ENCODE assay signal across 8 cellular contexts in genomic region chr11:112175596-112175947, GRCh38. TPM values are rescaled to one million over a fixed set of nuclear protein-coding genes. Genes with fewer than 3 reads are reported as not detected.
DNase-seq lines count a peak whose midpoint lies in the region; ATAC-seq and TF ChIP-seq lines count a peak whose summit lies in the region.

No MANE protein-coding gene starts in this region.

- H3K4me1 Mint-ChIP-seq in activated CD4-positive, alpha-beta T cell treated with anti-CD3 and anti-CD28 coated beads for 36 hours: peaks cover 11% of the 10 kb centered on the region

- no peaks in the 10 kb centered on the region for H3K36me3 Mint-ChIP-seq in activated CD4-positive, alpha-beta T cell treated with anti-CD3 and anti-CD28 coated beads for 36 hours (ENCODE audit: low read depth)

- CTCF ChIA-PET in activated CD4-positive, alpha-beta T cell treated with anti-CD3 and anti-CD28 coated beads for 36 hours (lab: Charles Lee): interaction anchor here (0.6 to 1.5 kb wide), 8 partner anchors 12 to 106 kb away, joined by 3 to 6 read pairs (median 4); partner anchors contain the start of gene IL18

- 18 to 24% methylated on average over 4 of the region's 4 CpGs for WGBS in upper lobe of left lung, 2 donors

- H3K4me1 ChIP-seq in duodenal mucosa (ENCODE audit: control insufficient read depth in 1 of 2, insufficient read depth in 2 of 2, low read length in 2 of 2): peaks cover 6 to 11% of the 10 kb centered on the region in 2 donors
- H3K4me1 ChIP-seq in mucosa of rectum (ENCODE audit: control insufficient read depth in 2 of 2, insufficient read depth in 2 of 2, low read length in 2 of 2): peaks cover 6% of the 10 kb centered on the region in 2 donors
- peaks cover 0 to 12% (median 12%) of the 10 kb centered on the region in 4 donors for H3K4me1 ChIP-seq in upper lobe of left lung

- TF ChIP-seq EP300 in upper lobe of left lung (IDR thresholded peaks at IDR 0.05): no peak

- H3K36me3 ChIP-seq in duodenal mucosa (ENCODE audit: control insufficient read depth in 1 of 2, insufficient read depth in 2 of 2, low read length in 2 of 2) (no peaks in the 10 kb centered on the region), mucosa of rectum (ENCODE audit: control insufficient read depth in 2 of 2, insufficient read depth in 2 of 2, low read length in 2 of 2) (no peaks in the 10 kb centered on the region), upper lobe of left lung (no peaks in the 10 kb centered on the region)

- TF ChIP-seq CTCF in upper lobe of left lung (IDR thresholded peaks at IDR 0.05): no peak

- no peak for DNase-seq in activated CD4-positive, alpha-beta T cell treated with anti-CD3 and anti-CD28 coated beads for 36 hours
- DNase-seq in activated CD4-positive, alpha-beta T cell treated with anti-CD3 and anti-CD28 coated beads, Interleukin-2, amount 50 U/mL, for 4 hours: no peak
- DNase-seq in upper lobe of left lung: no peak
- no peak for DNase-seq in DMS153 treated with DMSO at 0.1 percent for 48 hours (lab: John Stamatoyannopoulos, UW; ENCODE audit: unreplicated experiment)

- no peak for TF ChIP-seq POLR2A in upper lobe of left lung (IDR thresholded peaks at IDR 0.05)

- H3K9me3 Mint-ChIP-seq in activated CD4-positive, alpha-beta T cell treated with anti-CD3 and anti-CD28 coated beads for 36 hours (ENCODE audit: low read depth): no peaks in the 10 kb centered on the region

- no peak overlapping the region for H3K27ac ChIP-seq in duodenal mucosa (ENCODE audit: low read depth, low read length)
- no peak overlapping the region for H3K27ac ChIP-seq in mucosa of rectum (ENCODE audit: low read depth in 2 of 2, low read length in 2 of 2)
- peak overlapping the region in 3 of 4 donors; percentile 8 to 62 (median 37) for H3K27ac ChIP-seq in upper lobe of left lung

- H3K4me3 ChIP-seq in duodenal mucosa (ENCODE audit: low read depth in 1 of 2, low read length in 2 of 2): peak overlapping the region; percentile 57 to 64
- H3K4me3 ChIP-seq in mucosa of rectum (ENCODE audit: low read length in 2 of 2): peak overlapping the region; percentile 53 to 63
- peak overlapping the region in 3 of 4 donors; percentile 21 to 35 (median 28) for H3K4me3 ChIP-seq in upper lobe of left lung

- H3K4me3 Mint-ChIP-seq in activated CD4-positive, alpha-beta T cell treated with anti-CD3 and anti-CD28 coated beads for 36 hours: peak overlapping the region; percentile 54

- H3K9ac ChIP-seq in duodenal mucosa (ENCODE audit: low read depth in 1 of 2, low read length in 2 of 2): peak overlapping the region; percentile 27 to 38
- no peak overlapping the region for H3K9ac ChIP-seq in mucosa of rectum (ENCODE audit: low read depth in 1 of 2, low read length in 2 of 2)

- intact Hi-C loops in activated CD4-positive, alpha-beta T cell treated with anti-CD3 and anti-CD28 coated beads for 36 hours (cut with DNase I, micrococcal nuclease): loop anchor here (1.0 to 10.0 kb wide), 5 partner anchors 62 to 573 kb away; partner anchors contain the start of genes CFAP68 (in 2 of the 2), FDXACB1 (in 2 of the 2), ALG9 (in 1 of the 2) and SIK2 (in 1 of the 2)

- no peaks in the 10 kb centered on the region for H3K9me3 ChIP-seq in duodenal mucosa (ENCODE audit: control insufficient read depth in 1 of 2, low read length in 2 of 2)
- no peaks in the 10 kb centered on the region for H3K9me3 ChIP-seq in mucosa of rectum (ENCODE audit: control insufficient read depth in 2 of 2, low read length in 2 of 2)
- H3K9me3 ChIP-seq in upper lobe of left lung: no peaks in the 10 kb centered on the region

- no peaks in the 10 kb centered on the region for H3K27me3 ChIP-seq in duodenal mucosa (ENCODE audit: control insufficient read depth in 1 of 2, insufficient read depth in 2 of 2, low read length in 2 of 2)
- peaks cover 0 to 3% of the 10 kb centered on the region in 2 donors for H3K27me3 ChIP-seq in mucosa of rectum (ENCODE audit: control insufficient read depth in 2 of 2, insufficient read depth in 2 of 2, low read length in 2 of 2)
- H3K27me3 ChIP-seq in upper lobe of left lung: no peaks in the 10 kb centered on the region

- POLR2A ChIA-PET in activated CD4-positive, alpha-beta T cell treated with anti-CD3 and anti-CD28 coated beads for 36 hours (lab: Charles Lee): interaction anchor here (0.6 kb wide), 1 partner anchor 244 kb away, joined by 3 read pairs; no protein-coding TSS in a partner anchor

- ATAC-seq in activated CD4-positive, alpha-beta T cell treated with anti-CD3 and anti-CD28 coated beads for 36 hours: no peak
- ATAC-seq in upper lobe of left lung (ENCODE audit: low FRiP score in 2 of 2) (peak in 1 of 2 donors; percentile 30), GM21529 (IDR thresholded peaks at IDR 0.05; ENCODE audit: unreplicated experiment) (no peak), HG03196 (IDR thresholded peaks at IDR 0.05; ENCODE audit: unreplicated experiment) (no peak)

- no peak overlapping the region for H3K27ac Mint-ChIP-seq in activated CD4-positive, alpha-beta T cell treated with anti-CD3 and anti-CD28 coated beads for 36 hours

- H3K27me3 Mint-ChIP-seq in activated CD4-positive, alpha-beta T cell treated with anti-CD3 and anti-CD28 coated beads for 36 hours: peaks cover 22% of the 10 kb centered on the region

RNA-seq across cellular contexts. Expression of gene BCO2, which starts 0.3 kb away (rescaled TPM):
- under 1 TPM; 0.63 to 0.75 TPM for total RNA-seq in activated CD4-positive, alpha-beta T cell treated with anti-CD3 and anti-CD28 coated beads for 36 hours
- total RNA-seq in upper lobe of left lung: 10 to 100 TPM in 2 of 6 donors, 1 to 10 TPM in 4; 2.1 to 18.2 (median 8.4) TPM

RNA-seq across cellular contexts. Expression of gene TEX12, which starts 8.4 kb away (rescaled TPM):
- total RNA-seq in activated CD4-positive, alpha-beta T cell treated with anti-CD3 and anti-CD28 coated beads for 36 hours: under 1 TPM; 0.32 to 0.34 TPM
- total RNA-seq in upper lobe of left lung: under 1 TPM in 2 of 6 donors, not detected in 4; 0.37 to 0.89 TPM

RNA-seq across cellular contexts. Expression of gene IL18, which starts 11.7 kb away (rescaled TPM):
- total RNA-seq in activated CD4-positive, alpha-beta T cell treated with anti-CD3 and anti-CD28 coated beads for 36 hours: not detected
- 10 to 100 TPM; 37.1 to 75.4 (median 46.8) TPM for total RNA-seq in upper lobe of left lung

RNA-seq across cellular contexts. Expression of gene PTS, which starts 50.7 kb away (rescaled TPM):
- 10 to 100 TPM; 17.4 to 23.8 TPM for total RNA-seq in activated CD4-positive, alpha-beta T cell treated with anti-CD3 and anti-CD28 coated beads for 36 hours
- 10 to 100 TPM; 15.0 to 26.5 (median 21.2) TPM for total RNA-seq in upper lobe of left lung

Comparison
In these comparisons a context has a peak if more than half of its experiments do, and no peak if none do; other contexts are left out.
1. H3K27ac ChIP-seq: peak in upper lobe of left lung (3 of 4); none in duodenal mucosa (single experiment) and mucosa of rectum (0 of 2).
2. H3K9ac ChIP-seq: peak in duodenal mucosa (2 of 2); none in mucosa of rectum (0 of 2).
3. RNA of gene IL18, which starts 11.7 kb away (total RNA-seq): 37.1 to 75.4 TPM in upper lobe of left lung; not detected in activated CD4-positive, alpha-beta T cell treated with anti-CD3 and anti-CD28 coated beads for 36 hours; every median in the first group is over 10 times any median in the second.
4. Peak in every context shown above with its lines, with median percentiles within 50 percentile points of each other: H3K4me3 ChIP-seq.